17 cellular contexts compared by ENCODE assay signal in the genomic region with DNA sequence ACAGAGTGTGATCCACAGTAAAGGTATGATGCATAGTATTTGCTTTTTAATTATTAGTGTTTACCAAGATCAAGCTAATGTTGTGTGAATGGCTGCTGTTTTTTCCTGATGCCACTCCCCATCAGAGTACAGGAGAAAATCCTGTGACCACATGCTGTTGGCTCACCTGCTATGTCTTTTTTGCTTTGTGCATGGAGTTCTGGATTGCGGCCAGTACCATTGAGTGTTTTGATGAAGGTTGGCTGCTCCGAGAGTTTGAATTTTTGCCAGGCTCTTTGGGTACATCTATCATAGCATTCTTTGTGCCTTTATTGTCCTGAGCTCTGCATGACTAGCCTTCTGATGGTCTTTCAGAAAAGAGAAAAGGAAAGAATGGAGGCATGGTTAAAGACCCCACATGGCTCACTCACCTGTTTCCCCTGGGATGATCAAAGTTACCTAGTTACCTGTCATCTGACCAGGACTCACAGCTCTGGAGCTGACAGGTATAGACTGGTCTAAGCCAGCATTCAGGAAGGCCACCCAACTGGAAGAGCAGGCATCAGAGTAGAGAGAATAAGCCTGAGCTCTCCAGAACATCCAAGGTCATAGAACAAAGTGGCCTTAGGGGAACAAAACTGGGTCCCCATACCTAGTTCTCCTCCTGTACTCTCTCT. TPM values are rescaled to one million over a fixed set of nuclear protein-coding genes. Genes with fewer than 3 reads are reported as not detected.
A peak's percentile ranks its signal among the peaks of the same experiment; 100 is the strongest.
DNase-seq lines count a peak whose midpoint lies in the region; ATAC-seq and TF ChIP-seq lines count a peak whose summit lies in the region.
"Had no signal": no experiment of that assay in that cellular context is flagged by ENCODE, and none has a peak within 500 bp of the region (broad histone marks: within the 10 kb centered on the region; RNA-seq: fewer than 3 reads in every experiment).

No MANE protein-coding gene starts in this region.

- H3K36me3 ChIP-seq in left ventricle myocardium inferior: no peaks in the 10 kb centered on the region
- H3K36me3 ChIP-seq in thyroid gland: no peaks in the 10 kb centered on the region

- no peak for TF ChIP-seq POLR2A in thyroid gland (IDR thresholded peaks at IDR 0.05)

- no peaks in the 10 kb centered on the region for H3K9me3 ChIP-seq in left ventricle myocardium inferior (replicated peaks)
- no peaks in the 10 kb centered on the region for H3K9me3 ChIP-seq in thyroid gland

- ATAC-seq in Right ventricle myocardium inferior: peak; percentile 48
- ATAC-seq in HG02571 (IDR thresholded peaks at IDR 0.05; ENCODE audit: unreplicated experiment): no peak
- ATAC-seq in HG02885 (IDR thresholded peaks at IDR 0.05; ENCODE audit: poor library complexity, unreplicated experiment): no peak
- ATAC-seq: activated CD8-positive, alpha-beta T cell treated with anti-CD3 and anti-CD28 coated beads for 36 hours had no signal

- intact Hi-C loops in Right ventricle myocardium inferior (cut with DNase I): no loop called here
- intact Hi-C loops in left ventricle myocardium inferior (cut with micrococcal nuclease): no loop called here
- intact Hi-C loops in thyroid gland (cut with DNase I): no loop called here

- H3K27ac ChIP-seq in left ventricle myocardium inferior (replicated peaks) (no peak overlapping the region), thyroid gland (peak overlapping the region; percentile 85 to 96 (median 88))

- 27 to 43% methylated on average over 2 of the region's 2 CpGs for WGBS in thyroid gland, 2 donors

- H3K4me1 ChIP-seq in left ventricle myocardium inferior (peaks cover 19% of the 10 kb centered on the region), thyroid gland (peaks cover 17 to 32% of the 10 kb centered on the region in 2 donors)

- TF ChIP-seq CTCF in left ventricle myocardium inferior (IDR thresholded peaks at IDR 0.05; ENCODE audit: borderline replicate concordance) (no peak), thyroid gland (IDR thresholded peaks at IDR 0.05) (no peak)

- H3K4me3 ChIP-seq in left ventricle myocardium inferior: no peak overlapping the region
- no peak overlapping the region for H3K4me3 ChIP-seq in thyroid gland (replicated peaks in 1 of 3)

- H3K27me3 ChIP-seq in left ventricle myocardium inferior (ENCODE audit: low read depth) (peaks cover 4% of the 10 kb centered on the region), thyroid gland (no peaks in the 10 kb centered on the region)

- DNase-seq in Right ventricle myocardium inferior (ENCODE audit: missing footprints): no peak
- no peak for DNase-seq in left ventricle myocardium inferior
- peak; percentile 96 for DNase-seq in NCI-H345 treated with DMSO at 0.1 percent for 48 hours (lab: John Stamatoyannopoulos, UW; ENCODE audit: unreplicated experiment)
- peak; percentile 82 for DNase-seq in cerebellar cortex (ENCODE audit: low spot score)
- DNase-seq in thyroid gland: peak; percentile 95
- no peak for DNase-seq in AG08396 (ENCODE audit: low spot score)
- DNase-seq: activated CD8-positive, alpha-beta T cell treated with anti-CD3 and anti-CD28 coated beads for 36 hours; amygdala; MM.1S; NK-92 treated with Interleukin-12 subunit alpha and Interleukin-12 subunit beta, amount 100 ng/mL, for 24 hours; stimulated activated CD4-positive, alpha-beta T cell treated with anti-CD3 and anti-CD28 coated beads, Interleukin-12 subunit alpha, Interleukin-12 subunit beta, amount 100 ng/mL, for 4 hours had no signal

RNA-seq across cellular contexts. Expression of a gene that starts 11.9 kb away (rescaled TPM):
- total RNA-seq in Right ventricle myocardium inferior (13.1 TPM), left ventricle myocardium inferior (8.2 TPM), thyroid gland (10 to 100 TPM; 40.6 to 64.4 (median 46.1) TPM)

RNA-seq across cellular contexts. Expression of a gene that starts 18.7 kb away (rescaled TPM):
- total RNA-seq in Right ventricle myocardium inferior: not detected
- total RNA-seq in left ventricle myocardium inferior: not detected
- not detected for total RNA-seq in thyroid gland
- total RNA-seq: activated CD8-positive, alpha-beta T cell treated with anti-CD3 and anti-CD28 coated beads for 36 hours; activated T-helper 2 cell treated with anti-CD3 and anti-CD28 coated beads, Interferon-gamma antibody, Interleukin-2, Interleukin-4, amounts not matched to agents 10 μg/mL and 5 μg/mL and 100 μg/mL, durations not matched to agents 14 hours and 24 hours and 36 hours; HFFc6; HT-29; osteoblast had no signal

Comparison
In these comparisons a context has a peak if more than half of its experiments do, and no peak if none do; other contexts are left out.
1. DNase-seq: peak in NCI-H345 treated with DMSO at 0.1 percent for 48 hours (single experiment), cerebellar cortex (single experiment) and thyroid gland (2 of 2); none in Right ventricle myocardium inferior (single experiment), left ventricle myocardium inferior (single experiment) and AG08396 (single experiment).